ENCODE assay signal across 8 cellular contexts in genomic region chr22:38504731-38505594, GRCh38. TPM values are rescaled to one million over a fixed set of nuclear protein-coding genes. Genes with fewer than 3 reads are reported as not detected.
A peak's percentile ranks its signal among the peaks of the same experiment; 100 is the strongest.
DNase-seq lines count a peak whose midpoint lies in the region; ATAC-seq and TF ChIP-seq lines count a peak whose summit lies in the region.

No MANE protein-coding gene starts in this region.

- intact Hi-C loops in CD4-positive, alpha-beta memory T cell (cut with micrococcal nuclease) = loop anchor here (5.0 kb wide), 1 partner anchor 188 kb away; the partner anchor contains the start of gene CSNK1E
- intact Hi-C loops in colonic mucosa (cut with DNase I) = loop anchor here (10.0 kb wide), 1 partner anchor 110 kb away; no protein-coding TSS in a partner anchor

- H3K36me3 Mint-ChIP-seq in CD4-positive, alpha-beta memory T cell = peaks cover 32 to 54% of the 10 kb centered on the region in 2 donors

- CTCF ChIA-PET in CD4-positive, alpha-beta memory T cell (lab: Charles Lee; ENCODE audit: partially characterized antibody) = no interaction called here

- peaks cover 34% of the 10 kb centered on the region for H4K20me1 ChIP-seq in KMS-11 (ENCODE audit: insufficient read depth)

- peak overlapping the region; percentile 75 to 94 for H3K4me3 ChIP-seq in CD4-positive, alpha-beta memory T cell (ENCODE audit: low read length in 2 of 2)
- peak overlapping the region; percentile 46 for H3K4me3 ChIP-seq in KMS-11 (IDR thresholded peaks at IDR 0.05; ENCODE audit: insufficient read depth, low read depth, low read length)
- H3K4me3 ChIP-seq in colonic mucosa = peak overlapping the region; percentile 91
- peak overlapping the region; percentile 90 for H3K4me3 ChIP-seq in mesodermal cell (ENCODE audit: extremely low read depth, insufficient read depth, low read length, poor library complexity, severe bottlenecking)

- peaks cover 21% of the 10 kb centered on the region for H3K36me3 ChIP-seq in CD4-positive, alpha-beta memory T cell (ENCODE audit: insufficient read depth, low read length)
- H3K36me3 ChIP-seq in KMS-11 (ENCODE audit: insufficient read depth) (peaks cover 5% of the 10 kb centered on the region; the same call in 1 of the 2 replicates), colonic mucosa (peaks cover 5% of the 10 kb centered on the region), mesodermal cell (ENCODE audit: control insufficient read depth, insufficient read depth, low read length) (peaks cover 44% of the 10 kb centered on the region)

- WGBS in mesodermal cell (ENCODE audit: insufficient coverage in 2 of 2), 2 experiments = 1% methylated on average over 26 to 29 of the region's 40 CpGs

- peak overlapping the region; percentile 80 to 100 (median 95) for H3K4me3 Mint-ChIP-seq in CD4-positive, alpha-beta memory T cell

- no peak for TF ChIP-seq CTCF in KMS-11 (conservative IDR thresholded peaks at IDR 0.05; ENCODE audit: low read depth, low read length)
- no peak for TF ChIP-seq CTCF in colonic mucosa (IDR thresholded peaks at IDR 0.05)

- H3K79me2 ChIP-seq in KMS-11 (ENCODE audit: insufficient read depth, low read depth) = peaks cover 57% of the 10 kb centered on the region

- POLR2A ChIA-PET in CD4-positive, alpha-beta memory T cell (lab: Charles Lee; ENCODE audit: partially characterized antibody) = interaction anchor here (1.0 to 8.5 kb wide), 3 partner anchors 10 to 66 kb away, joined by 3 to 122 read pairs (median 3); no protein-coding TSS in a partner anchor

- peaks cover 42 to 64% (median 54%) of the 10 kb centered on the region in 4 donors for H3K4me1 Mint-ChIP-seq in CD4-positive, alpha-beta memory T cell

- no peak for ATAC-seq in GM21515 (IDR thresholded peaks at IDR 0.05; ENCODE audit: unreplicated experiment)

- H3K27ac ChIP-seq in CD4-positive, alpha-beta memory T cell (ENCODE audit: low read depth, low read length) = peak overlapping the region; percentile 99
- peak overlapping the region; percentile 99 for H3K27ac ChIP-seq in KMS-11
- peak overlapping the region; percentile 100 for H3K27ac ChIP-seq in colonic mucosa
- H3K27ac ChIP-seq in mesodermal cell (ENCODE audit: low read depth, low read length, severe bottlenecking) = peak overlapping the region; percentile 99

- H3K9ac ChIP-seq in KMS-11 (peak overlapping the region; percentile 100), colonic mucosa (ENCODE audit: low read depth in 2 of 2, low read length in 2 of 2) (peak overlapping the region; percentile 94 to 100)

- DNase-seq in CD4-positive, alpha-beta memory T cell = peak; percentile 51 to 76 (median 55)
- DNase-seq in activated CD4-positive, CD25-positive, alpha-beta regulatory T cell treated with anti-CD3 and anti-CD28 coated beads, Interleukin-2, amount 50 U/mL, for 16 hours (ENCODE audit: low read depth, low spot score) = peak; percentile 21
- DNase-seq in colonic mucosa (peak; percentile 43), Ammon's horn (ENCODE audit: low spot score) (no peak)
- peak; percentile 14 to 21 for DNase-seq in stimulated activated CD8-positive, alpha-beta memory T cell treated with anti-CD3 and anti-CD28 coated beads, Interleukin-7, amount 100 ng/mL, for 1 hour (ENCODE audit: low read depth in 2 of 2)

- H3K27ac Mint-ChIP-seq in CD4-positive, alpha-beta memory T cell = peak overlapping the region; percentile 95 to 100 (median 98)

- H3K27me3 Mint-ChIP-seq in CD4-positive, alpha-beta memory T cell = no peaks in the 10 kb centered on the region

- H2AFZ ChIP-seq in KMS-11 (ENCODE audit: low read depth) = no peak overlapping the region

- H3K9me3 ChIP-seq in CD4-positive, alpha-beta memory T cell (ENCODE audit: control insufficient read depth in 1 of 2, low read length in 2 of 2) = no peaks in the 10 kb centered on the region
- H3K9me3 ChIP-seq in colonic mucosa = no peaks in the 10 kb centered on the region
- no peaks in the 10 kb centered on the region for H3K9me3 ChIP-seq in mesodermal cell (ENCODE audit: control insufficient read depth, low read length)

- peaks cover 0 to 6% (median 0%) of the 10 kb centered on the region in 8 donors for H3K9me3 Mint-ChIP-seq in CD4-positive, alpha-beta memory T cell

- H3K4me2 ChIP-seq in KMS-11 = peak overlapping the region; percentile 94

- H3K4me1 ChIP-seq in CD4-positive, alpha-beta memory T cell (ENCODE audit: insufficient read depth, low read length) = peaks cover 54% of the 10 kb centered on the region
- H3K4me1 ChIP-seq in KMS-11 (ENCODE audit: low read depth, poor library complexity, severe bottlenecking) (peaks cover 33% of the 10 kb centered on the region), colonic mucosa (peaks cover 9% of the 10 kb centered on the region), mesodermal cell (ENCODE audit: control insufficient read depth, insufficient read depth, low read length, poor library complexity, severe bottlenecking) (no peaks in the 10 kb centered on the region)

- no peaks in the 10 kb centered on the region for H3K27me3 ChIP-seq in CD4-positive, alpha-beta memory T cell (ENCODE audit: insufficient read depth, low read length)
- no peaks in the 10 kb centered on the region for H3K27me3 ChIP-seq in KMS-11 (ENCODE audit: insufficient read depth, low read depth)
- H3K27me3 ChIP-seq in colonic mucosa = no peaks in the 10 kb centered on the region

RNA-seq across cellular contexts. Expression of gene DDX17, which starts 1.1 kb away (rescaled TPM):
- total RNA-seq in CD4-positive, alpha-beta memory T cell = 100 to 1,000 TPM; 927 to 960 TPM
- 10 to 100 TPM in 1 of 2 donors, 1 to 10 TPM in 1; 10.0 to 44.3 TPM for polyA plus RNA-seq in CD4-positive, alpha-beta memory T cell
- total RNA-seq in colonic mucosa = 100 to 1,000 TPM; 333 to 359 TPM
- polyA plus RNA-seq in mesodermal cell (2013, experiment 1 of 2) = 217 TPM
- 209 TPM for polyA plus RNA-seq in mesodermal cell (2013, experiment 2 of 2)

RNA-seq across cellular contexts. Expression of gene KDELR3, which starts 37.1 kb away (rescaled TPM):
- not detected for total RNA-seq in CD4-positive, alpha-beta memory T cell
- under 1 TPM; 0.10 to 0.24 TPM for polyA plus RNA-seq in CD4-positive, alpha-beta memory T cell
- total RNA-seq in colonic mucosa = 10 to 100 TPM; 26.7 to 29.1 TPM
- 58.7 TPM for polyA plus RNA-seq in mesodermal cell (2013, experiment 1 of 2)
- 65.5 TPM for polyA plus RNA-seq in mesodermal cell (2013, experiment 2 of 2)

RNA-seq across cellular contexts. Expression of gene KCNJ4, which starts 50.0 kb away (rescaled TPM):
- total RNA-seq in CD4-positive, alpha-beta memory T cell = not detected
- not detected for polyA plus RNA-seq in CD4-positive, alpha-beta memory T cell
- total RNA-seq in colonic mucosa = not detected
- 3.8 TPM for polyA plus RNA-seq in mesodermal cell (2013, experiment 1 of 2)
- polyA plus RNA-seq in mesodermal cell (2013, experiment 2 of 2) = 2.6 TPM

Comparison
In these comparisons a context has a peak if more than half of its experiments do, and no peak if none do; other contexts are left out.
1. RNA of gene KDELR3, which starts 37.1 kb away (total RNA-seq): 26.7 to 29.1 TPM in colonic mucosa; not detected in CD4-positive, alpha-beta memory T cell; every median in the first group is over 10 times any median in the second.
2. Peak in every context shown above with its lines, with median percentiles within 50 percentile points of each other: H3K27ac ChIP-seq and H3K4me3 ChIP-seq.